8 cellular contexts compared by ENCODE assay signal in genomic region chr1:168225476-168226190, GRCh38. TPM values are rescaled to one million over a fixed set of nuclear protein-coding genes. Genes with fewer than 3 reads are reported as not detected.
DNase-seq lines count a peak whose midpoint lies in the region; ATAC-seq, FAIRE-seq and TF ChIP-seq lines count a peak whose summit lies in the region.

TSS of gene SFT2D2 (plus strand) at chr1:168226004. CDS start at chr1:168226080, 76 bp downstream.

- H3K27me3 ChIP-seq in left ventricle myocardium inferior (ENCODE audit: low read depth) (no peaks in the 10 kb centered on the region), psoas muscle (ENCODE audit: insufficient read depth in 3 of 3, low read length in 2 of 3) (no peaks in the 10 kb centered on the region)

- H3K4me1 ChIP-seq in left ventricle myocardium inferior (peaks cover 48% of the 10 kb centered on the region), psoas muscle (peaks cover 8% of the 10 kb centered on the region), urinary bladder (ENCODE audit: insufficient read depth) (peaks cover 1% of the 10 kb centered on the region)

- intact Hi-C loops in left ventricle myocardium inferior (cut with micrococcal nuclease) (no loop called here), psoas muscle (cut with DNase I) (loop anchor here in 1 of 2 donors (5.0 kb wide), 1 partner anchor 48 kb away; the partner anchor contains the start of gene TIPRL)

- peak within 1 kb of the TSS; percentile 100 for H3K4me3 ChIP-seq in left ventricle myocardium inferior
- peak within 1 kb of the TSS; percentile 95 for H3K4me3 ChIP-seq in psoas muscle
- H3K4me3 ChIP-seq in urinary bladder (ENCODE audit: low read depth, low read length) = peak within 1 kb of the TSS; percentile 96

- H3K27ac Mint-ChIP-seq in T-helper 1 cell treated with Interleukin-12 subunit alpha and Interleukin-12 subunit beta and Interleukin-4 antibody, amounts not matched to agents 30 μg/mL and 1 μg/mL, for 36 hours = peak within 1 kb of the TSS; percentile 92

- peak within 1 kb of the TSS; percentile 97 for H3K4me3 Mint-ChIP-seq in T-helper 1 cell treated with Interleukin-12 subunit alpha and Interleukin-12 subunit beta and Interleukin-4 antibody, amounts not matched to agents 30 μg/mL and 1 μg/mL, for 36 hours

- H3K4me1 Mint-ChIP-seq in T-helper 1 cell treated with Interleukin-12 subunit alpha and Interleukin-12 subunit beta and Interleukin-4 antibody, amounts not matched to agents 30 μg/mL and 1 μg/mL, for 36 hours (ENCODE audit: low read depth) = peaks cover 53% of the 10 kb centered on the region

- no peaks in the 10 kb centered on the region for H3K9me3 Mint-ChIP-seq in T-helper 1 cell treated with Interleukin-12 subunit alpha and Interleukin-12 subunit beta and Interleukin-4 antibody, amounts not matched to agents 30 μg/mL and 1 μg/mL, for 36 hours

- 1 to 2% (median 1%) methylated on average over 35 to 58 of the region's 58 CpGs for WGBS in psoas muscle, 3 donors
- WGBS in urinary bladder = 2% methylated on average over 58 of the region's 58 CpGs

- ATAC-seq in HG02678 (IDR thresholded peaks at IDR 0.05; ENCODE audit: unreplicated experiment) (peak; percentile 87), psoas muscle (peak; percentile 95 to 99 (median 98))

- DNase-seq in GM12892 (ENCODE audit: insufficient read length) = peak; percentile 76
- DNase-seq in NCI-H1417 (lab: John Stamatoyannopoulos, UW) = peak; percentile 89 to 97 (median 93)
- peak; percentile 65 for DNase-seq in amniotic epithelial cell (ENCODE audit: low read depth)
- DNase-seq in left ventricle myocardium inferior = peak; percentile 81
- DNase-seq in psoas muscle = peak; percentile 79 to 85

- H3K36me3 ChIP-seq in left ventricle myocardium inferior (peaks cover 4% of the 10 kb centered on the region), psoas muscle (ENCODE audit: insufficient read depth in 1 of 2, low read depth in 1 of 2) (no peaks in the 10 kb centered on the region), urinary bladder (ENCODE audit: insufficient read depth) (no peaks in the 10 kb centered on the region)

- H3K27me3 Mint-ChIP-seq in T-helper 1 cell treated with Interleukin-12 subunit alpha and Interleukin-12 subunit beta and Interleukin-4 antibody, amounts not matched to agents 30 μg/mL and 1 μg/mL, for 36 hours (ENCODE audit: low read depth) = peaks cover 4% of the 10 kb centered on the region

- H3K9me3 ChIP-seq in left ventricle myocardium inferior (replicated peaks) = peaks cover 4% of the 10 kb centered on the region
- H3K9me3 ChIP-seq in psoas muscle = no peaks in the 10 kb centered on the region

- TF ChIP-seq CTCF in left ventricle myocardium inferior (IDR thresholded peaks at IDR 0.05; ENCODE audit: borderline replicate concordance) (no peak), psoas muscle (IDR thresholded peaks at IDR 0.05) (no peak)

- peak within 1 kb of the TSS; percentile 91 for H3K27ac ChIP-seq in left ventricle myocardium inferior (replicated peaks)
- H3K27ac ChIP-seq in psoas muscle = peak within 1 kb of the TSS; percentile 69
- H3K27ac ChIP-seq in urinary bladder (ENCODE audit: low read depth) = peak within 1 kb of the TSS; percentile 84

- FAIRE-seq in GM12892 (lab: Jason Lieb, UNC) = peak; percentile 14

- peak; percentile 83 for TF ChIP-seq POLR2A in GM12892 (IDR thresholded peaks at IDR 0.05; ENCODE audit: low read depth, low read length)

- peaks cover 21% of the 10 kb centered on the region for H3K36me3 Mint-ChIP-seq in T-helper 1 cell treated with Interleukin-12 subunit alpha and Interleukin-12 subunit beta and Interleukin-4 antibody, amounts not matched to agents 30 μg/mL and 1 μg/mL, for 36 hours (ENCODE audit: low read depth)

RNA-seq across cellular contexts. Expression of gene SFT2D2, which starts in this region (rescaled TPM):
- 13.5 TPM for polyA plus RNA-seq in GM12892 (2012; ENCODE audit: missing spikeins)
- total RNA-seq in left ventricle myocardium inferior = 13.3 TPM
- total RNA-seq in psoas muscle = 10 to 100 TPM; 12.7 to 15.5 (median 15.0) TPM
- polyA plus RNA-seq in psoas muscle = 1 to 10 TPM; 2.0 to 5.0 (median 2.9) TPM
- 41.9 TPM for total RNA-seq in urinary bladder
- 5.9 TPM for polyA plus RNA-seq in urinary bladder

Comparison
In these comparisons a context has a peak if more than half of its experiments do, and no peak if none do; other contexts are left out.
1. Peak in every context shown above with its lines: DNase-seq, ATAC-seq, H3K4me3 ChIP-seq and H3K27ac ChIP-seq.